15 cellular contexts compared by ENCODE assay signal in genomic region chr14:92539419-92539818, GRCh38. TPM values are rescaled to one million over a fixed set of nuclear protein-coding genes. Genes with fewer than 3 reads are reported as not detected.
DNase-seq lines count a peak whose midpoint lies in the region; ATAC-seq and TF ChIP-seq lines count a peak whose summit lies in the region.
"Had no signal": no experiment of that assay in that cellular context is flagged by ENCODE, and none has a peak within 500 bp of the region (broad histone marks: within the 10 kb centered on the region; RNA-seq: fewer than 3 reads in every experiment).

No MANE protein-coding gene starts in this region.

- H3K4me1 Mint-ChIP-seq in stimulated activated naive CD8-positive, alpha-beta T cell treated with anti-CD3 and anti-CD28 coated beads, Interleukin-15, amount 100 ng/mL, for 72 hours, result peaks cover 92% of the 10 kb centered on the region
- H3K4me1 Mint-ChIP-seq in activated CD4-positive, alpha-beta memory T cell treated with anti-CD3 and anti-CD28 coated beads, Interleukin-2, amount 10 ng/mL, durations not matched to agents 7 days and 5 days, result peaks cover 18% of the 10 kb centered on the region

- POLR2A ChIA-PET in activated CD4-positive, alpha-beta memory T cell treated with anti-CD3 and anti-CD28 coated beads, Interleukin-2, amount 10 ng/mL, durations not matched to agents 7 days and 5 days (lab: Charles Lee), result no interaction called here

- DNase-seq in ELR (ENCODE audit: low read depth) (peak; percentile 34), adipocyte (ENCODE audit: low read depth) (no peak), mesenchymal stem cell (no peak), NCI-H510A treated with DMSO at 0.1 percent for 48 hours (lab: John Stamatoyannopoulos, UW) (no peak), lower leg skin (ENCODE audit: low spot score in 2 of 2) (no peak), NCI-H1436 (lab: John Stamatoyannopoulos, UW) (no peak)
- no peak for DNase-seq in stimulated activated naive CD8-positive, alpha-beta T cell treated with anti-CD3 and anti-CD28 coated beads, Interleukin-15, amount 100 ng/mL, for 72 hours
- no peak for DNase-seq in activated CD4-positive, alpha-beta memory T cell treated with anti-CD3 and anti-CD28 coated beads, Interleukin-2, amount 10 ng/mL, durations not matched to agents 7 days and 5 days
- DNase-seq: activated effector memory CD4-positive, alpha-beta T cell treated with Interleukin-2 at 50 U/mL for 16 hours; Calu3; glutamatergic neuron; NCI-H524; SHP77 treated with DMSO at 0.1 percent for 48 hours had no signal

- H2BK15ac ChIP-seq in mesenchymal stem cell (ENCODE audit: low read depth, poor library complexity, severe bottlenecking), result peak overlapping the region; percentile 64

- H3K27ac Mint-ChIP-seq in stimulated activated naive CD8-positive, alpha-beta T cell treated with anti-CD3 and anti-CD28 coated beads, Interleukin-15, amount 100 ng/mL, for 72 hours, result no peak overlapping the region
- no peak overlapping the region for H3K27ac Mint-ChIP-seq in activated CD4-positive, alpha-beta memory T cell treated with anti-CD3 and anti-CD28 coated beads, Interleukin-2, amount 10 ng/mL, durations not matched to agents 7 days and 5 days
- H3K27ac Mint-ChIP-seq: WTC11 had no signal

- H3K36me3 Mint-ChIP-seq in activated CD4-positive, alpha-beta memory T cell treated with anti-CD3 and anti-CD28 coated beads, Interleukin-2, amount 10 ng/mL, durations not matched to agents 7 days and 5 days (ENCODE audit: low read depth), result no peaks in the 10 kb centered on the region
- H3K36me3 Mint-ChIP-seq: WTC11 had no signal

- peak overlapping the region; percentile 85 for H4K8ac ChIP-seq in mesenchymal stem cell (ENCODE audit: low read length)

- peak overlapping the region; percentile 79 to 82 for H3K4ac ChIP-seq in mesenchymal stem cell (ENCODE audit: low read depth in 1 of 2, low read length in 2 of 2)

- TF ChIP-seq POLR2A in lower leg skin (IDR thresholded peaks at IDR 0.05), result no peak

- no peak overlapping the region for H2AFZ ChIP-seq in mesenchymal stem cell (ENCODE audit: low read depth, low read length)

- H3K79me1 ChIP-seq in mesenchymal stem cell (replicated peaks; ENCODE audit: low read length, poor library complexity, severe bottlenecking), result peaks cover 35% of the 10 kb centered on the region

- H3K9me3 ChIP-seq in adipocyte (ENCODE audit: control insufficient read depth, low read length) (no peaks in the 10 kb centered on the region), mesenchymal stem cell (ENCODE audit: control insufficient read depth, low read length) (no peaks in the 10 kb centered on the region)

- ATAC-seq in stimulated activated naive CD8-positive, alpha-beta T cell treated with anti-CD3 and anti-CD28 coated beads, Interleukin-15, amount 100 ng/mL, for 72 hours, result no peak
- ATAC-seq: WTC11 had no signal

- peak overlapping the region; percentile 94 for H2AK5ac ChIP-seq in mesenchymal stem cell (ENCODE audit: low read length, severe bottlenecking)

- no peak overlapping the region for H3K4me2 ChIP-seq in mesenchymal stem cell (ENCODE audit: low read length, poor library complexity, severe bottlenecking)

- H3K27me3 Mint-ChIP-seq in stimulated activated naive CD8-positive, alpha-beta T cell treated with anti-CD3 and anti-CD28 coated beads, Interleukin-15, amount 100 ng/mL, for 72 hours, result no peaks in the 10 kb centered on the region
- peaks cover 5% of the 10 kb centered on the region for H3K27me3 Mint-ChIP-seq in activated CD4-positive, alpha-beta memory T cell treated with anti-CD3 and anti-CD28 coated beads, Interleukin-2, amount 10 ng/mL, durations not matched to agents 7 days and 5 days

- H2BK12ac ChIP-seq in mesenchymal stem cell (ENCODE audit: low read length in 2 of 2), result peak overlapping the region; percentile 90 to 95

- intact Hi-C loops in lower leg skin (cut with DNase I; ENCODE audit: low total_unique reads), result no loop called here

- H3K23ac ChIP-seq in mesenchymal stem cell (ENCODE audit: low read length in 2 of 2), result peak overlapping the region in 1 of 2 experiments; percentile 48

- H3K36me3 ChIP-seq in adipocyte (ENCODE audit: control insufficient read depth, insufficient read depth, low read length, severe bottlenecking) (no peaks in the 10 kb centered on the region), mesenchymal stem cell (ENCODE audit: control insufficient read depth in 1 of 2, insufficient read depth in 2 of 2, low read depth in 1 of 2, low read length in 2 of 2) (peaks cover 3% of the 10 kb centered on the region in 2 experiments)

- no peak for TF ChIP-seq CTCF in lower leg skin (IDR thresholded peaks at IDR 0.05)

- 93% methylated on average over 3 of the region's 3 CpGs for WGBS in mesenchymal stem cell
- WGBS in lower leg skin, 2 donors, result 94% methylated on average over 3 of the region's 3 CpGs

- H3K14ac ChIP-seq in mesenchymal stem cell (ENCODE audit: low read length in 2 of 2), result peak overlapping the region in 1 of 2 experiments; percentile 46

- peak overlapping the region; percentile 44 for H2BK120ac ChIP-seq in mesenchymal stem cell (ENCODE audit: low read depth, low read length)

- H3K27me3 ChIP-seq in adipocyte (replicated peaks; ENCODE audit: control insufficient read depth, insufficient read depth, low read length) (no peaks in the 10 kb centered on the region), mesenchymal stem cell (ENCODE audit: control insufficient read depth in 1 of 2, insufficient read depth in 1 of 2, low read length in 2 of 2) (no peaks in the 10 kb centered on the region)

- H3K9me3 Mint-ChIP-seq in stimulated activated naive CD8-positive, alpha-beta T cell treated with anti-CD3 and anti-CD28 coated beads, Interleukin-15, amount 100 ng/mL, for 72 hours, result no peaks in the 10 kb centered on the region
- no peaks in the 10 kb centered on the region for H3K9me3 Mint-ChIP-seq in activated CD4-positive, alpha-beta memory T cell treated with anti-CD3 and anti-CD28 coated beads, Interleukin-2, amount 10 ng/mL, durations not matched to agents 7 days and 5 days
- H3K9me3 Mint-ChIP-seq: WTC11 had no signal

- H3K9ac ChIP-seq in adipocyte (ENCODE audit: low read length) (peak overlapping the region; percentile 47), mesenchymal stem cell (ENCODE audit: low read length) (peak overlapping the region; percentile 74)

- H3K27ac ChIP-seq in mesenchymal stem cell (ENCODE audit: low read length, poor library complexity, severe bottlenecking), result peak overlapping the region; percentile 98
- H3K27ac ChIP-seq: HL-60 had no signal

- peak overlapping the region; percentile 82 to 97 for H3K18ac ChIP-seq in mesenchymal stem cell (ENCODE audit: low read depth in 1 of 2, low read length in 2 of 2)

- H3K4me3 ChIP-seq in adipocyte (ENCODE audit: low read length), result no peak overlapping the region
- H3K4me3 ChIP-seq in mesenchymal stem cell (ENCODE audit: insufficient read depth in 1 of 2, low read depth in 1 of 2, low read length in 2 of 2), result no peak overlapping the region
- H3K4me3 ChIP-seq in lower leg skin (ENCODE audit: low read depth, poor library complexity, severe bottlenecking), result no peak overlapping the region

- CTCF ChIA-PET in activated CD4-positive, alpha-beta memory T cell treated with anti-CD3 and anti-CD28 coated beads, Interleukin-2, amount 10 ng/mL, durations not matched to agents 7 days and 5 days (lab: Charles Lee), result no interaction called here

- peak overlapping the region; percentile 94 for H4K91ac ChIP-seq in mesenchymal stem cell (ENCODE audit: low read length)

- no peak overlapping the region for H2BK5ac ChIP-seq in mesenchymal stem cell (ENCODE audit: low read depth, low read length, poor library complexity, severe bottlenecking)

- peak overlapping the region; percentile 41 to 67 for H3K4me3 Mint-ChIP-seq in stimulated activated naive CD8-positive, alpha-beta T cell treated with anti-CD3 and anti-CD28 coated beads, Interleukin-15, amount 100 ng/mL, for 72 hours
- no peak overlapping the region for H3K4me3 Mint-ChIP-seq in activated CD4-positive, alpha-beta memory T cell treated with anti-CD3 and anti-CD28 coated beads, Interleukin-2, amount 10 ng/mL, durations not matched to agents 7 days and 5 days
- H3K4me3 Mint-ChIP-seq: WTC11 had no signal

- H3K4me1 ChIP-seq in adipocyte (ENCODE audit: control insufficient read depth, insufficient read depth, low read length), result peaks cover 24% of the 10 kb centered on the region
- peaks cover 16% of the 10 kb centered on the region for H3K4me1 ChIP-seq in mesenchymal stem cell (ENCODE audit: control insufficient read depth, insufficient read depth, low read depth, low read length)

RNA-seq across cellular contexts. Expression of gene RIN3, which starts 25.8 kb away (rescaled TPM):
- 19.4 TPM for polyA plus RNA-seq in mesenchymal stem cell (2013, experiment 1 of 2)
- 19.3 TPM for polyA plus RNA-seq in mesenchymal stem cell (2013, experiment 2 of 2)
- total RNA-seq in activated CD4-positive, alpha-beta memory T cell treated with anti-CD3 and anti-CD28 coated beads, Interleukin-2, amount 10 ng/mL, durations not matched to agents 7 days and 5 days, result 10 to 100 TPM; 29.3 to 31.5 TPM
- 1 to 10 TPM; 3.0 to 8.7 (median 7.5) TPM for total RNA-seq in lower leg skin
